Comparison of ENCODE assay signal across 26 cellular contexts in the genomic region with DNA sequence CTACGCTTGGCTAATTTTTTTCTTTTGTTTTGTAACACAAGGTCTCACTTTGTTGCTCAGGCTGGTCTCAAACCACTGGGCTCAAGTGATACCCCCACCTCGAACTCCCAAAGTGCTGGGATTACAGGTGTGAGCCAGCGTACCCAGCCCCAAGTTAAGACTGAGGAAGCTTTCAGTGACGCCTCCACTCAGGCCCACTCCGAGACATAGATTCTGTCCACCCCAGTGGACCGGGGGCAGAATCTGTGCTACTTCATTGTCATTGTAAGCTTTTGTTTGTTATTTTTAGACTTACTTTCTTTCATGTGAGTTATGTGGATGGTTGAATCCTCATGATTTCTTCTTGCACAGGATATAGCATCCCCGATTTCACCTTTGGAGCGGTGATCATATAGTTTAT.
"Had no signal": no experiment of that assay in that cellular context is flagged by ENCODE, and none has a peak within 500 bp of the region (broad histone marks: within the 10 kb centered on the region; RNA-seq: fewer than 3 reads in every experiment).

No MANE protein-coding gene starts in this region.

- ATAC-seq: heart right ventricle; mucosa of descending colon; naive thymus-derived CD4-positive, alpha-beta T cell; natural killer cell treated with Interleukin-12 subunit alpha and Interleukin-12 subunit beta and Interleukin-15 and Interleukin-18, amount 100 ng/mL, for 72 hours; right cardiac atrium; sciatic nerve; stimulated activated naive B cell treated with anti-CD40 and anti-IgM and Interleukin-4, amounts not matched to agents 10 μg/mL and 1 μg/mL and 100 μg/mL, for 72 hours; stimulated activated naive CD8-positive, alpha-beta T cell treated with anti-CD3 and anti-CD28 coated beads, Interleukin-15, Interleukin-2, amounts not matched to agents 100 U/mL and 50 U/mL, for 24 hours; upper lobe of right lung had no signal

- DNase-seq: heart right ventricle; left ventricle myocardium inferior; midbrain; mucosa of descending colon; naive thymus-derived CD4-positive, alpha-beta T cell; nucleus accumbens; ovary; right cardiac atrium; stimulated activated CD4-positive, alpha-beta T cell treated with anti-CD3 and anti-CD28 coated beads, Interleukin-12 subunit alpha, Interleukin-12 subunit beta, amount 100 ng/mL, for 4 hours; stimulated activated CD4-positive, alpha-beta T cell treated with anti-CD3 and anti-CD28 coated beads, Interleukin-15, amount 100 ng/mL, for 24 hours; stimulated activated CD4-positive, alpha-beta T cell treated with anti-CD3 and anti-CD28 coated beads, Interleukin-2, amount 100 ng/mL, for 24 hours; stimulated activated CD4-positive, alpha-beta T cell treated with anti-CD3 and anti-CD28 coated beads, Interleukin-4, amount 100 ng/mL, for 1 hour; stimulated activated naive B cell treated with anti-CD40 and anti-IgM and Interleukin-4, amounts not matched to agents 10 μg/mL and 1 μg/mL and 100 μg/mL, for 72 hours; stimulated activated naive CD8-positive, alpha-beta T cell treated with anti-CD3 and anti-CD28 coated beads, Interleukin-15, Interleukin-2, amounts not matched to agents 100 U/mL and 50 U/mL, for 24 hours; stomach; testis; thyroid gland; transverse colon; upper lobe of right lung; uterus had no signal

- H3K4me3 Mint-ChIP-seq: memory B cell; naive thymus-derived CD4-positive, alpha-beta T cell; natural killer cell treated with Interleukin-12 subunit alpha and Interleukin-12 subunit beta and Interleukin-15 and Interleukin-18, amount 100 ng/mL, for 72 hours; stimulated activated naive B cell treated with anti-CD40 and anti-IgM and Interleukin-4, amounts not matched to agents 10 μg/mL and 1 μg/mL and 100 μg/mL, for 72 hours had no signal

- H3K4me1 Mint-ChIP-seq: memory B cell; stimulated activated naive B cell treated with anti-CD40 and anti-IgM and Interleukin-4, amounts not matched to agents 10 μg/mL and 1 μg/mL and 100 μg/mL, for 72 hours had no signal

- H3K36me3 ChIP-seq: heart right ventricle, left ventricle myocardium inferior, ovary, stomach, thyroid gland, transverse colon, upper lobe of right lung, uterus had no signal

- H3K27me3 Mint-ChIP-seq: memory B cell; stimulated activated naive B cell treated with anti-CD40 and anti-IgM and Interleukin-4, amounts not matched to agents 10 μg/mL and 1 μg/mL and 100 μg/mL, for 72 hours had no signal

- H3K4me3 ChIP-seq: heart right ventricle, hepatocyte, left ventricle myocardium inferior, mucosa of descending colon, ovary, skin epidermis, stomach, testis, thyroid gland, transverse colon, upper lobe of right lung, uterus had no signal

- H3K36me3 Mint-ChIP-seq: memory B cell; naive thymus-derived CD4-positive, alpha-beta T cell; natural killer cell treated with Interleukin-12 subunit alpha and Interleukin-12 subunit beta and Interleukin-15 and Interleukin-18, amount 100 ng/mL, for 72 hours; stimulated activated naive B cell treated with anti-CD40 and anti-IgM and Interleukin-4, amounts not matched to agents 10 μg/mL and 1 μg/mL and 100 μg/mL, for 72 hours had no signal

- H3K4me1 ChIP-seq: heart right ventricle, left ventricle myocardium inferior, stomach, testis, thyroid gland, transverse colon, upper lobe of right lung, uterus had no signal

- H3K9me3 Mint-ChIP-seq: natural killer cell treated with Interleukin-12 subunit alpha and Interleukin-12 subunit beta and Interleukin-15 and Interleukin-18, amount 100 ng/mL, for 72 hours had no signal

- H3K9me3 ChIP-seq: heart right ventricle, left ventricle myocardium inferior, mucosa of descending colon, ovary, stomach, testis, thyroid gland, transverse colon, upper lobe of right lung, uterus had no signal

- H3K27ac Mint-ChIP-seq: memory B cell; naive thymus-derived CD4-positive, alpha-beta T cell; natural killer cell treated with Interleukin-12 subunit alpha and Interleukin-12 subunit beta and Interleukin-15 and Interleukin-18, amount 100 ng/mL, for 72 hours; progenitor cell of endocrine pancreas; stimulated activated naive B cell treated with anti-CD40 and anti-IgM and Interleukin-4, amounts not matched to agents 10 μg/mL and 1 μg/mL and 100 μg/mL, for 72 hours had no signal

- H3K27me3 ChIP-seq: hepatocyte, ovary, testis, thyroid gland, transverse colon, upper lobe of right lung, uterus had no signal

- H3K27ac ChIP-seq: heart right ventricle, hepatocyte, left ventricle myocardium inferior, ovary, skin epidermis, stomach, testis, thyroid gland, transverse colon, upper lobe of right lung, uterus had no signal
